Comparison of ENCODE assay signal across 29 cellular contexts in the genomic region with DNA sequence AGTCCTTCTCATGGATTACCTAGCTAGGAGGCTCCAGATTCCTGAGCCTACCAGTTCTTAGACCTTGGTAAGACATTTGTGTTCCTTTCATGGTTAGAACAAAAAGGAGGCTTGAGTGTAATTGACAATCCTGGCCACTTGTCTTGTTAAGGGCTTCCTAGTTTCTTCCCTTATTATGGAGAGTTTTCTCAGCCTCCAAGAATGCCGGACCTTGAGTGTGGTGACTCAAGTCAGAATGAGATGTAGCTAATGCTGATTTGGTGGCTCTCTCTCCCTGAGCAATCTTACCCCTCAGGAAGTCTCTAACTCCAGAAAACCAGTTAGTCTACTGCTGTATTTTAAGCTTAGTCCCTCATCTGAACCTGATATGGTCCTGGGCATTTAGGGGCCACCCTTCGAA. TPM values are rescaled to one million over a fixed set of nuclear protein-coding genes. Genes with fewer than 3 reads are reported as not detected.
"Had no signal": no experiment of that assay in that cellular context is flagged by ENCODE, and none has a peak within 500 bp of the region (broad histone marks: within the 10 kb centered on the region; RNA-seq: fewer than 3 reads in every experiment).

No MANE protein-coding gene starts in this region.

- H3K27ac ChIP-seq: ascending aorta, colonic mucosa, dorsolateral prefrontal cortex, esophagus squamous epithelium, gastroesophageal sphincter, transverse colon, uterus had no signal

- H3K27me3 Mint-ChIP-seq: activated naive CD4-positive, alpha-beta T cell treated with anti-CD3 and anti-CD28 coated beads, Interleukin-2, amount 50 U/mL, for 24 hours; central memory CD8-positive, alpha-beta T cell; effector memory CD8-positive, alpha-beta T cell; naive thymus-derived CD4-positive, alpha-beta T cell; stimulated activated memory B cell treated with anti-CD40 and anti-IgM and Interleukin-4, amounts not matched to agents 10 μg/mL and 1 μg/mL and 100 μg/mL, for 72 hours had no signal

- H3K27me3 ChIP-seq: ascending aorta, colonic mucosa, esophagus squamous epithelium, gastroesophageal sphincter, transverse colon, uterus had no signal

- H3K4me3 ChIP-seq: ascending aorta, colonic mucosa, dorsolateral prefrontal cortex, esophagus squamous epithelium, gastroesophageal sphincter, smooth muscle cell, transverse colon, uterus had no signal

- H3K27ac Mint-ChIP-seq: activated naive CD4-positive, alpha-beta T cell treated with anti-CD3 and anti-CD28 coated beads, Interleukin-2, amount 50 U/mL, for 24 hours; stimulated activated memory B cell treated with anti-CD40 and anti-IgM and Interleukin-4, amounts not matched to agents 10 μg/mL and 1 μg/mL and 100 μg/mL, for 72 hours had no signal

- H3K9me3 ChIP-seq: ascending aorta, colonic mucosa, esophagus squamous epithelium, gastroesophageal sphincter, transverse colon, uterus had no signal

- H3K9me3 Mint-ChIP-seq: activated naive CD4-positive, alpha-beta T cell treated with anti-CD3 and anti-CD28 coated beads, Interleukin-2, amount 50 U/mL, for 24 hours; central memory CD8-positive, alpha-beta T cell; effector memory CD8-positive, alpha-beta T cell; neural crest cell; stimulated activated memory B cell treated with anti-CD40 and anti-IgM and Interleukin-4, amounts not matched to agents 10 μg/mL and 1 μg/mL and 100 μg/mL, for 72 hours had no signal

- H3K4me1 ChIP-seq: ascending aorta, colonic mucosa, gastroesophageal sphincter, transverse colon, uterus had no signal

- ATAC-seq: effector memory CD8-positive, alpha-beta T cell; gastroesophageal sphincter; naive thymus-derived CD4-positive, alpha-beta T cell; sciatic nerve; stimulated activated memory B cell treated with anti-CD40 and anti-IgM and Interleukin-4, amounts not matched to agents 10 μg/mL and 1 μg/mL and 100 μg/mL, for 72 hours had no signal

- DNase-seq: activated CD4-positive, alpha-beta T cell treated with anti-CD3 and anti-CD28 coated beads for 1 hour; activated CD4-positive, alpha-beta T cell treated with anti-CD3 and anti-CD28 coated beads, Interleukin-2, amount 50 U/mL, for 1 hour; activated gamma-delta T cell treated with Interleukin-2 at 50 U/mL for 16 hours; activated T-cell treated with anti-CD3 and anti-CD28 coated beads, Interleukin-2, amount 50 U/mL, for 1 hour; colonic mucosa; dorsolateral prefrontal cortex; effector memory CD8-positive, alpha-beta T cell; esophagus squamous epithelium; head of caudate nucleus; hypothalamus; mesenchymal stem cell; naive thymus-derived CD4-positive, alpha-beta T cell; occipital lobe; posterior cingulate gyrus; stimulated activated CD4-positive, alpha-beta T cell treated with anti-CD3 and anti-CD28 coated beads, Interleukin-15, amount 100 ng/mL, for 24 hours; transverse colon; uterus had no signal

- H3K4me3 Mint-ChIP-seq: activated naive CD4-positive, alpha-beta T cell treated with anti-CD3 and anti-CD28 coated beads, Interleukin-2, amount 50 U/mL, for 24 hours; central memory CD8-positive, alpha-beta T cell; effector memory CD8-positive, alpha-beta T cell; naive thymus-derived CD4-positive, alpha-beta T cell; neural crest cell; stimulated activated memory B cell treated with anti-CD40 and anti-IgM and Interleukin-4, amounts not matched to agents 10 μg/mL and 1 μg/mL and 100 μg/mL, for 72 hours had no signal

- H3K36me3 ChIP-seq: ascending aorta, colonic mucosa, esophagus squamous epithelium, gastroesophageal sphincter, transverse colon, uterus had no signal

RNA-seq across cellular contexts. Expression of gene CHI3L2, which starts 14.3 kb away (rescaled TPM):
- total RNA-seq: endothelial cell of umbilical vein, neural crest cell had no signal
- polyA plus RNA-seq: endothelial cell of umbilical vein had no signal

RNA-seq across cellular contexts. Expression of gene DENND2D, which starts 41.4 kb away (rescaled TPM):
- total RNA-seq: neural crest cell had no signal

RNA-seq across cellular contexts. Expression of gene CHIA, which starts 48.9 kb away (rescaled TPM):
- total RNA-seq: ascending aorta; colonic mucosa; dorsolateral prefrontal cortex; endothelial cell of umbilical vein; esophagus squamous epithelium; gastroesophageal sphincter; lower leg skin; naive thymus-derived CD4-positive, alpha-beta T cell; neural crest cell; occipital lobe; sciatic nerve; smooth muscle cell; T-helper 2 cell treated with Interferon-gamma antibody and Interleukin-4, amounts not matched to agents 100 ng/mL and 5 ng/mL, for 36 hours; temporal lobe; transverse colon had no signal
- polyA plus RNA-seq: endothelial cell of umbilical vein; naive thymus-derived CD4-positive, alpha-beta T cell; smooth muscle cell had no signal
